ENCODE assay signal across 8 cellular contexts in genomic region chr3:161096771-161097367, GRCh38. TPM values are rescaled to one million over a fixed set of nuclear protein-coding genes. Genes with fewer than 3 reads are reported as not detected.
DNase-seq lines count a peak whose midpoint lies in the region; ATAC-seq and TF ChIP-seq lines count a peak whose summit lies in the region.

No MANE protein-coding gene starts in this region.

- in situ Hi-C loops in T47D (cut with HindIII; ENCODE audit: low pct_unique_long_range_greater_than_20kb, low sequenced_read_pairs): no loop called here

- TF ChIP-seq CTCF in left ventricle myocardium inferior (IDR thresholded peaks at IDR 0.05; ENCODE audit: borderline replicate concordance) (peak; percentile 54), type B pancreatic cell (conservative IDR thresholded peaks at IDR 0.05) (peak; percentile 33)

- DNase-seq in left ventricle myocardium inferior (no peak), Right ventricle myocardium inferior (ENCODE audit: missing footprints) (no peak), NCI-H2171 treated with DMSO at 0.1 percent for 48 hours (lab: John Stamatoyannopoulos, UW) (peak; percentile 66), T47D (ENCODE audit: low read depth in 1 of 2, low spot score in 1 of 2) (peak; percentile 31 to 72), type B pancreatic cell (ENCODE audit: extremely low spot score, unreplicated experiment) (no peak), GM19238 (ENCODE audit: insufficient read length, low spot score) (no peak), AG08395 (ENCODE audit: low spot score) (no peak)

- peaks cover 61% of the 10 kb centered on the region for H3K4me1 ChIP-seq in left ventricle myocardium inferior

- H3K4me3 Mint-ChIP-seq in type B pancreatic cell: no peak overlapping the region

- H3K36me3 ChIP-seq in left ventricle myocardium inferior: peaks cover 28% of the 10 kb centered on the region

- peaks cover 18% of the 10 kb centered on the region for H3K36me3 Mint-ChIP-seq in type B pancreatic cell

- peaks cover 17% of the 10 kb centered on the region for H3K27me3 Mint-ChIP-seq in type B pancreatic cell

- intact Hi-C loops in left ventricle myocardium inferior (cut with micrococcal nuclease) (loop anchor here (10.0 kb wide), 2 partner anchors 128 to 318 kb away; partner anchors contain the start of gene NMD3), Right ventricle myocardium inferior (cut with DNase I) (no loop called here)

- H3K4me1 Mint-ChIP-seq in type B pancreatic cell (ENCODE audit: unreplicated experiment): peaks cover 4% of the 10 kb centered on the region

- peak overlapping the region; percentile 91 for H3K27ac ChIP-seq in left ventricle myocardium inferior (replicated peaks)

- ATAC-seq in Right ventricle myocardium inferior (no peak), GM18867 (IDR thresholded peaks at IDR 0.05; ENCODE audit: unreplicated experiment) (no peak)

- H3K4me3 ChIP-seq in left ventricle myocardium inferior: no peak overlapping the region

- H3K9me3 Mint-ChIP-seq in type B pancreatic cell: no peaks in the 10 kb centered on the region

- no peaks in the 10 kb centered on the region for H3K27me3 ChIP-seq in left ventricle myocardium inferior (ENCODE audit: low read depth)

- no peaks in the 10 kb centered on the region for H3K9me3 ChIP-seq in left ventricle myocardium inferior (replicated peaks)

- no peak overlapping the region for H3K27ac Mint-ChIP-seq in type B pancreatic cell

RNA-seq across cellular contexts. Expression of gene B3GALNT1, which starts 8.3 kb away (rescaled TPM):
- 56.1 TPM for total RNA-seq in left ventricle myocardium inferior
- 51.8 TPM for total RNA-seq in Right ventricle myocardium inferior
- total RNA-seq in type B pancreatic cell (ENCODE audit: low replicate concordance): 5.3 and 19.6 TPM in 2 replicates

Comparison
In these comparisons a context has a peak if more than half of its experiments do, and no peak if none do; other contexts are left out.
1. DNase-seq: peak in NCI-H2171 treated with DMSO at 0.1 percent for 48 hours (single experiment) and T47D (2 of 2); none in left ventricle myocardium inferior (single experiment), Right ventricle myocardium inferior (single experiment), type B pancreatic cell (single experiment), GM19238 (single experiment) and AG08395 (single experiment).